8 cellular contexts compared by ENCODE assay signal in genomic region chr3:190322604-190323240, GRCh38. TPM values are rescaled to one million over a fixed set of nuclear protein-coding genes. Genes with fewer than 3 reads are reported as not detected.
DNase-seq lines count a peak whose midpoint lies in the region; TF ChIP-seq lines count a peak whose summit lies in the region.

No MANE protein-coding gene starts in this region.

- intact Hi-C loops in colonic mucosa (cut with DNase I): loop anchor here (2.0 kb wide), 2 partner anchors 96 to 362 kb away; no protein-coding TSS in a partner anchor

- no peak for DNase-seq in AG09309 (ENCODE audit: low read depth)
- peak; percentile 10 for DNase-seq in KBM-7
- DNase-seq in colonic mucosa: no peak
- no peak for DNase-seq in HK-2 (ENCODE audit: unreplicated experiment)
- DNase-seq in stimulated activated CD4-positive, alpha-beta T cell treated with anti-CD3 and anti-CD28 coated beads, Interleukin-4, amount 100 ng/mL, for 1 hour: no peak
- no peak for DNase-seq in ecto neural progenitor cell (ENCODE audit: low spot score)
- DNase-seq in SW 1271 (lab: John Stamatoyannopoulos, UW): no peak

- H3K4me1 ChIP-seq in colonic mucosa (no peaks in the 10 kb centered on the region), mucosa of rectum (ENCODE audit: control insufficient read depth in 2 of 2, insufficient read depth in 2 of 2, low read length in 2 of 2) (peaks cover 10 to 17% of the 10 kb centered on the region in 2 donors)

- no peak for TF ChIP-seq CTCF in AG09309 (IDR thresholded peaks at IDR 0.05; ENCODE audit: control insufficient read depth, insufficient read depth, low read depth, low read length, missing control alignments)
- no peak for TF ChIP-seq CTCF in colonic mucosa (IDR thresholded peaks at IDR 0.05)

- H3K27ac ChIP-seq in colonic mucosa: no peak overlapping the region
- H3K27ac ChIP-seq in mucosa of rectum (ENCODE audit: low read depth in 2 of 2, low read length in 2 of 2): no peak overlapping the region

- in situ Hi-C loops in KBM-7 (cut with MboI; ENCODE audit: low pct_unique_long_range_greater_than_20kb, low sequenced_read_pairs): no loop called here

- H3K4me3 ChIP-seq in AG09309 (ENCODE audit: control insufficient read depth, low read depth, low read length) (peak overlapping the region; percentile 62), colonic mucosa (peak overlapping the region; percentile 52), mucosa of rectum (ENCODE audit: low read length in 2 of 2) (peak overlapping the region; percentile 60 to 70)

- H3K27me3 ChIP-seq in colonic mucosa (no peaks in the 10 kb centered on the region), mucosa of rectum (ENCODE audit: control insufficient read depth in 2 of 2, insufficient read depth in 2 of 2, low read length in 2 of 2) (peaks cover 2 to 6% of the 10 kb centered on the region in 2 donors)

- H3K36me3 ChIP-seq in colonic mucosa: no peaks in the 10 kb centered on the region
- no peaks in the 10 kb centered on the region for H3K36me3 ChIP-seq in mucosa of rectum (ENCODE audit: control insufficient read depth in 2 of 2, insufficient read depth in 2 of 2, low read length in 2 of 2)

- H3K9ac ChIP-seq in colonic mucosa (ENCODE audit: low read depth in 2 of 2, low read length in 2 of 2) (peak overlapping the region in 1 of 2 donors; percentile 62), mucosa of rectum (ENCODE audit: low read depth in 1 of 2, low read length in 2 of 2) (peak overlapping the region in 1 of 2 donors; percentile 4)

- no peaks in the 10 kb centered on the region for H3K9me3 ChIP-seq in colonic mucosa
- no peaks in the 10 kb centered on the region for H3K9me3 ChIP-seq in mucosa of rectum (ENCODE audit: control insufficient read depth in 2 of 2, low read length in 2 of 2)

RNA-seq across cellular contexts. Expression of gene CLDN1, which starts 0.5 kb away (rescaled TPM):
- 1 to 10 TPM; 2.2 to 2.4 TPM for total RNA-seq in colonic mucosa
